ENCODE assay signal across 7 cellular contexts in genomic region chr20:35882427-35883161, GRCh38.
DNase-seq lines count a peak whose midpoint lies in the region; ATAC-seq, FAIRE-seq and TF ChIP-seq lines count a peak whose summit lies in the region.
"Not testable (repeated sequence)": the region's sequence is repeated elsewhere in the genome, so short reads cannot be mapped to it uniquely, and the experiment has no call there.

No MANE protein-coding gene starts in this region.

- H3K4me3 ChIP-seq in NB4 (ENCODE audit: low read depth, low read length); bronchial epithelial cell (ENCODE audit: low read depth, low read length); fibroblast of lung (replicated peaks in 1 of 4; ENCODE audit: control extremely low read depth in 1 of 4, insufficient read depth in 1 of 4, low read depth in 3 of 4, low read length in 4 of 4); mesodermal cell (ENCODE audit: extremely low read depth, insufficient read depth, low read length, poor library complexity, severe bottlenecking): not testable (repeated sequence)

- DNase-seq in GM04503 (ENCODE audit: low read depth): peak; percentile 24
- DNase-seq in NB4 (ENCODE audit: low read depth): peak; percentile 23
- DNase-seq in activated T-cell treated with anti-CD3 and anti-CD28 coated beads, Interleukin-2, amount 50 U/mL, for 72 hours; stimulated activated effector memory CD8-positive, alpha-beta T cell treated with anti-CD3 and anti-CD28 coated beads, Interleukin-12 subunit alpha, Interleukin-12 subunit beta, amount 100 ng/mL, for 72 hours (ENCODE audit: low spot score in 2 of 2): not testable (repeated sequence)
- DNase-seq in bronchial epithelial cell (ENCODE audit: low read depth): peak; percentile 29
- peak in 1 of 2 donors; percentile 48 for DNase-seq in fibroblast of lung (ENCODE audit: low read depth in 2 of 2)

- H3K9me3 Mint-ChIP-seq in activated T-cell treated with anti-CD3 and anti-CD28 coated beads, Interleukin-2, amount 50 U/mL, for 72 hours; stimulated activated effector memory CD8-positive, alpha-beta T cell treated with anti-CD3 and anti-CD28 coated beads, Interleukin-12 subunit alpha, Interleukin-12 subunit beta, amount 100 ng/mL, for 72 hours: not testable (repeated sequence)

- H3K9me3 ChIP-seq in fibroblast of lung (ENCODE audit: control insufficient read depth, insufficient read depth, low read depth, low read length); mesodermal cell (ENCODE audit: control insufficient read depth, low read length): not testable (repeated sequence)

- not testable (repeated sequence) for H4K20me1 ChIP-seq in fibroblast of lung (ENCODE audit: control insufficient read depth, extremely low read depth, insufficient read depth, low read length)

- not testable (repeated sequence) for H3K36me3 Mint-ChIP-seq in activated T-cell treated with anti-CD3 and anti-CD28 coated beads, Interleukin-2, amount 50 U/mL, for 72 hours (ENCODE audit: insufficient read depth in 2 of 2)
- peaks cover 60% of the 10 kb centered on the region for H3K36me3 Mint-ChIP-seq in stimulated activated effector memory CD8-positive, alpha-beta T cell treated with anti-CD3 and anti-CD28 coated beads, Interleukin-12 subunit alpha, Interleukin-12 subunit beta, amount 100 ng/mL, for 72 hours

- H3K79me2 ChIP-seq in fibroblast of lung (ENCODE audit: control insufficient read depth, insufficient read depth, low read length): peaks cover 11% of the 10 kb centered on the region

- peaks cover 14% of the 10 kb centered on the region for H3K4me1 Mint-ChIP-seq in activated T-cell treated with anti-CD3 and anti-CD28 coated beads, Interleukin-2, amount 50 U/mL, for 72 hours (ENCODE audit: low read depth)
- H3K4me1 Mint-ChIP-seq in stimulated activated effector memory CD8-positive, alpha-beta T cell treated with anti-CD3 and anti-CD28 coated beads, Interleukin-12 subunit alpha, Interleukin-12 subunit beta, amount 100 ng/mL, for 72 hours: peaks cover 27% of the 10 kb centered on the region

- not testable (repeated sequence) for H3K9ac ChIP-seq in fibroblast of lung (ENCODE audit: insufficient read depth, low read length)

- not testable (repeated sequence) for H3K27me3 Mint-ChIP-seq in activated T-cell treated with anti-CD3 and anti-CD28 coated beads, Interleukin-2, amount 50 U/mL, for 72 hours (ENCODE audit: low read depth)

- H3K4me2 ChIP-seq in fibroblast of lung (ENCODE audit: extremely low read depth, insufficient read depth, low read length): peak overlapping the region; percentile 9

- H3K4me1 ChIP-seq in fibroblast of lung (ENCODE audit: control insufficient read depth, extremely low read depth, insufficient read depth, low read length) (peaks cover 16% of the 10 kb centered on the region), mesodermal cell (ENCODE audit: control insufficient read depth, insufficient read depth, low read length, poor library complexity, severe bottlenecking) (peaks cover 11% of the 10 kb centered on the region)

- H3K36me3 ChIP-seq in bronchial epithelial cell (ENCODE audit: control insufficient read depth, insufficient read depth, low read length); fibroblast of lung (ENCODE audit: control insufficient read depth, insufficient read depth, low read length): not testable (repeated sequence)
- H3K36me3 ChIP-seq in mesodermal cell (ENCODE audit: control insufficient read depth, insufficient read depth, low read length): peaks cover 19% of the 10 kb centered on the region

- H3K27ac Mint-ChIP-seq in activated T-cell treated with anti-CD3 and anti-CD28 coated beads, Interleukin-2, amount 50 U/mL, for 72 hours: peak overlapping the region; percentile 72
- peak overlapping the region; percentile 14 for H3K27ac Mint-ChIP-seq in stimulated activated effector memory CD8-positive, alpha-beta T cell treated with anti-CD3 and anti-CD28 coated beads, Interleukin-12 subunit alpha, Interleukin-12 subunit beta, amount 100 ng/mL, for 72 hours

- FAIRE-seq in bronchial epithelial cell (lab: Jason Lieb, UNC): not testable (repeated sequence)

- H3K4me3 Mint-ChIP-seq in activated T-cell treated with anti-CD3 and anti-CD28 coated beads, Interleukin-2, amount 50 U/mL, for 72 hours; stimulated activated effector memory CD8-positive, alpha-beta T cell treated with anti-CD3 and anti-CD28 coated beads, Interleukin-12 subunit alpha, Interleukin-12 subunit beta, amount 100 ng/mL, for 72 hours: not testable (repeated sequence)

- not testable (repeated sequence) for TF ChIP-seq POLR2A in NB4 (IDR thresholded peaks at IDR 0.05; ENCODE audit: extremely low read depth, insufficient read length)

- not testable (repeated sequence) for ATAC-seq in activated T-cell treated with anti-CD3 and anti-CD28 coated beads, Interleukin-2, amount 50 U/mL, for 72 hours (replicated peaks in 1 of 2); stimulated activated effector memory CD8-positive, alpha-beta T cell treated with anti-CD3 and anti-CD28 coated beads, Interleukin-12 subunit alpha, Interleukin-12 subunit beta, amount 100 ng/mL, for 72 hours

- not testable (repeated sequence) for TF ChIP-seq CTCF in NB4 (IDR thresholded peaks at IDR 0.05; ENCODE audit: low read depth, low read length); bronchial epithelial cell (IDR thresholded peaks at IDR 0.05; ENCODE audit: insufficient read depth, low read length, severe bottlenecking); fibroblast of lung (conservative IDR thresholded peaks at IDR 0.05 in 1 of 2, IDR thresholded peaks at IDR 0.05 in 1 of 2; ENCODE audit: low read depth in 1 of 2, low read length in 2 of 2)

- H3K27me3 ChIP-seq in bronchial epithelial cell (ENCODE audit: control insufficient read depth, insufficient read depth, low read length); fibroblast of lung (ENCODE audit: control insufficient read depth, insufficient read depth, low read length): not testable (repeated sequence)

- peak overlapping the region; percentile 93 for H3K27ac ChIP-seq in fibroblast of lung (ENCODE audit: insufficient read depth, low read length)
- peak overlapping the region; percentile 96 for H3K27ac ChIP-seq in mesodermal cell (ENCODE audit: low read depth, low read length, severe bottlenecking)

- H2AFZ ChIP-seq in fibroblast of lung (ENCODE audit: low read length): not testable (repeated sequence)

- 83 to 96% methylated on average over 4 to 7 of the region's 9 CpGs for WGBS in mesodermal cell (ENCODE audit: insufficient coverage in 2 of 2), 2 experiments
